8 cellular contexts compared by ENCODE assay signal in the genomic region with DNA sequence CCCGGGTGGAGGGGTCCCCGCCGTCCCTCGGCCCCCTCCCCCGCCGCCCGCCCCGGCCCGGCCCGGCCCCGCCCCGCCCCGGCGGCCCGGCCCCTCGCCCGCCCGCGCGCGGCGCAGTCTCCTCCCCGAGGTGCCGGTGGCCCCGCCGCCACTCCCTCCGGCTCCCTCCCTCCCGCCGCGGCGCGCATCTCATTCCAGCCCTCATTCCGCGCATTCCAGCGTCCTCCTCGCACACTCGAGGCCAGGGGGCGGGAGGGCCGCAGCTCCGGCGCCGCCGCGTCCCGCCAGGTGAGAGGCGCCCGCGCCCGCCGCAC. TPM values are rescaled to one million over a fixed set of nuclear protein-coding genes. Genes with fewer than 3 reads are reported as not detected.
A peak's percentile ranks its signal among the peaks of the same experiment; 100 is the strongest.
DNase-seq lines count a peak whose midpoint lies in the region; ATAC-seq and TF ChIP-seq lines count a peak whose summit lies in the region.

TEAD4 (plus strand) TSS at position 204 of the 314 bp plus-strand sequence.

- H3K4me3 ChIP-seq in GM23338 (peak within 1 kb of the TSS; percentile 95), PC-9 (peak within 1 kb of the TSS; percentile 83), stomach (peak within 1 kb of the TSS; percentile 57 to 68 (median 66))

- no peaks in the 10 kb centered on the region for H3K36me3 ChIP-seq in GM23338 (ENCODE audit: insufficient read depth)
- H3K36me3 ChIP-seq in PC-9 (ENCODE audit: low read depth) = no peaks in the 10 kb centered on the region
- H3K36me3 ChIP-seq in stomach = no peaks in the 10 kb centered on the region

- intact Hi-C loops in PC-9 (cut with micrococcal nuclease; ENCODE audit: unreplicated experiment) = loop anchor here (2.0 kb wide), 2 partner anchors 68 to 82 kb away; partner anchors contain the start of genes FOXM1, RHNO1 and TULP3
- intact Hi-C loops in left colon (cut with DNase I, micrococcal nuclease) = no loop called here
- intact Hi-C loops in stomach (cut with DNase I; ENCODE audit: low total_unique reads) = no loop called here

- peak within 1 kb of the TSS; percentile 86 for H3K4me3 Mint-ChIP-seq in GM23338

- peaks cover 23% of the 10 kb centered on the region for H3K27me3 Mint-ChIP-seq in GM23338 (ENCODE audit: insufficient read depth, low read depth, poor library complexity)

- no peak for TF ChIP-seq POLR2A in stomach (IDR thresholded peaks at IDR 0.05)

- H3K9me2 ChIP-seq in GM23338 (ENCODE audit: insufficient read depth) (no peaks in the 10 kb centered on the region), PC-9 (ENCODE audit: insufficient read depth) (no peaks in the 10 kb centered on the region)

- H3F3A ChIP-seq in GM23338 (replicated peaks; ENCODE audit: low read depth) (peaks cover 32% of the 10 kb centered on the region), PC-9 (ENCODE audit: insufficient read depth, low read depth) (peaks cover 35% of the 10 kb centered on the region)

- peaks cover 45% of the 10 kb centered on the region for H3K4me1 Mint-ChIP-seq in GM23338

- H3K9me3 ChIP-seq in PC-9 (ENCODE audit: insufficient read depth, low read depth) = no peaks in the 10 kb centered on the region
- H3K9me3 ChIP-seq in stomach = no peaks in the 10 kb centered on the region

- H2AFZ ChIP-seq in GM23338 (peak within 1 kb of the TSS; percentile 95), PC-9 (peak within 1 kb of the TSS; percentile 89)

- H4K20me1 ChIP-seq in GM23338 (replicated peaks; ENCODE audit: insufficient read depth) = peaks cover 17% of the 10 kb centered on the region
- H4K20me1 ChIP-seq in PC-9 (ENCODE audit: insufficient read depth) = peaks cover 14% of the 10 kb centered on the region; the same call in 1 of the 2 replicates

- peak; percentile 98 for DNase-seq in AG20443 (ENCODE audit: low spot score)
- peak; percentile 97 for DNase-seq in GM23338 (ENCODE audit: low spot score)
- peak; percentile 76 to 96 for DNase-seq in PC-9
- DNase-seq in cerebellum (ENCODE audit: low spot score) = peak; percentile 63
- DNase-seq in left colon = peak; percentile 62 to 69
- peak; percentile 64 for DNase-seq in stomach
- DNase-seq in KG1 (lab: John Stamatoyannopoulos, UW) = no peak
- no peak for DNase-seq in effector CD4-positive, alpha-beta T cell

- H3K27ac ChIP-seq in GM23338 (ENCODE audit: low read depth) (peak within 1 kb of the TSS; percentile 99), PC-9 (peak within 1 kb of the TSS; percentile 77), stomach (peak within 1 kb of the TSS; percentile 78 to 89 (median 82))

- H3K27ac Mint-ChIP-seq in GM23338 = peak within 1 kb of the TSS; percentile 94

- peak; percentile 28 for ATAC-seq in GM23338
- ATAC-seq in left colon = peak; percentile 73

- CTCF ChIA-PET in PC-9 (lab: Charles Lee) = interaction anchor here (0.9 kb wide), 1 partner anchor 74 kb away, joined by 3 read pairs; no protein-coding TSS in a partner anchor

- 0 to 2% (median 0%) methylated on average over 18 to 46 of the region's 50 CpGs; no CpG with 5 or more reads in 2 of the 5 donors for WGBS in stomach, 5 donors

- H3K4me1 ChIP-seq in GM23338 (ENCODE audit: insufficient read depth) (peaks cover 43% of the 10 kb centered on the region), PC-9 (replicated peaks; ENCODE audit: insufficient read depth) (peaks cover 33% of the 10 kb centered on the region), stomach (peaks cover 13 to 43% (median 29%) of the 10 kb centered on the region in 4 donors)

- peaks cover 18% of the 10 kb centered on the region for H3K36me3 Mint-ChIP-seq in GM23338 (ENCODE audit: low read depth)

- POLR2A ChIA-PET in PC-9 (lab: Charles Lee; ENCODE audit: unreplicated experiment) = interaction anchor here (1.0 kb wide), 1 partner anchor 75 kb away, joined by 4 read pairs; no protein-coding TSS in a partner anchor

- no TSS peak for BruUV-seq in PC-9 (replicated peaks; lab: Mats Ljungman, UMichigan)

- no peaks in the 10 kb centered on the region; the same call in 2 of the 3 replicates for H3K9me3 Mint-ChIP-seq in GM23338

- TF ChIP-seq CTCF in GM23338 (conservative IDR thresholded peaks at IDR 0.05; ENCODE audit: low read depth in 2 of 2) (no peak), PC-9 (conservative IDR thresholded peaks at IDR 0.05) (no peak), stomach (IDR thresholded peaks at IDR 0.05) (no peak)

- H3K27me3 ChIP-seq in GM23338 (ENCODE audit: insufficient read depth) = 0 out of 2 replicates have a peak, but pooled peaks cover 3% of the 10 kb centered on the region
- no peaks in the 10 kb centered on the region for H3K27me3 ChIP-seq in PC-9 (ENCODE audit: insufficient read depth, low read depth)
- H3K27me3 ChIP-seq in stomach = peaks cover 0 to 64% (median 0%) of the 10 kb centered on the region in 3 donors

- no peak for TF ChIP-seq EP300 in stomach (IDR thresholded peaks at IDR 0.05)

- H3K79me2 ChIP-seq in GM23338 (replicated peaks; ENCODE audit: insufficient read depth) (peaks cover 54% of the 10 kb centered on the region), PC-9 (ENCODE audit: low read depth) (peaks cover 39% of the 10 kb centered on the region)

- H3K4me2 ChIP-seq in GM23338 = peak within 1 kb of the TSS; percentile 100
- H3K4me2 ChIP-seq in PC-9 = peak within 1 kb of the TSS; percentile 86

TF ChIP-seq in GM23338, 12 proteins besides CTCF, POLR2A, EP300 and RAD21:
- peak; percentile 45; the same call in 1 of the 2 replicates for TF ChIP-seq CREB1 (CRISPR knock-in tag; IDR thresholded peaks at IDR 0.05; ENCODE audit: low read depth)
- TF ChIP-seq POLR2AphosphoS5 (IDR thresholded peaks at IDR 0.05; ENCODE audit: low read depth) = peak; percentile 72
- TF ChIP-seq REST (IDR thresholded peaks at IDR 0.05; ENCODE audit: unreplicated experiment) = no peak
- TF ChIP-seq ZNF114 (CRISPR knock-in tag; IDR thresholded peaks at IDR 0.05) = no peak

RNA-seq across cellular contexts. Expression of gene TEAD4, which starts in this region (rescaled TPM):
- total RNA-seq in GM23338 (2014; rRNA removed; shearing (Covaris generic)) = 137 and 145 TPM in 2 replicates
- 56.0 and 68.1 TPM in 2 replicates for polyA plus RNA-seq in GM23338 (2016; fragmentation: Nextera tagmentation; extraction: Ambion mirVana)
- 47.7 and 56.0 TPM in 2 replicates for total RNA-seq in PC-9 (2021)
- 1.6 TPM for total RNA-seq in cerebellum
- 1 to 10 TPM; 6.0 to 9.0 TPM for total RNA-seq in left colon
- total RNA-seq in stomach = 1 to 10 TPM in 3 of 5 donors, not detected in 2; 7.9 to 8.4 (median 8.3) TPM
- 10 to 100 TPM in 1 of 3 donors, 1 to 10 TPM in 2; 5.7 to 10.6 (median 9.2) TPM for polyA plus RNA-seq in stomach

Comparison
In these comparisons a context has a peak if more than half of its experiments do, and no peak if none do; other contexts are left out.
1. DNase-seq: peak in AG20443 (single experiment), GM23338 (single experiment), PC-9 (2 of 2), cerebellum (single experiment), left colon (2 of 2) and stomach (single experiment); none in KG1 (single experiment) and effector CD4-positive, alpha-beta T cell (single experiment).
2. Peak in every context shown above with its lines, with median percentiles within 50 percentile points of each other: H3K27ac ChIP-seq and H3K4me3 ChIP-seq.